8 cellular contexts compared by ENCODE assay signal in the genomic region with DNA sequence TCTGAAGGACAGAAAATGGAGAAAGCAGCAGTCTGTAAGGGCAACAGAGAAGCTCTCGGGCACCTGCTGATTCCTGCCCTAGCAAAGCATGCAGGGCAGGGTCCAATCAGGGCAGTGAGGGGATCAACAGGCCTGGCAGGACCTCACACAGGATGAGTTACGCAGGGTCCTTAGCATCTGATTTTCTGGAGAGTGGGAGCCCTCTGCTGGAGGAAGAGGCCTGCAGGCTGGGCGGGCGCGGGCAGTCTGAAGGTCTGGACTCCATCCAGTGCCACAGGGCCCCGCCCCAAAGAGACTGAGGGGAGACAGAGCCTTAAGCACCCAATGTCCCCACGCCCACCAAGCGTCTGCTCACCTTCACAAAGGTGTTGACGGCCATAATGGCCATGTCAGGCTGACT. TPM values are rescaled to one million over a fixed set of nuclear protein-coding genes. Genes with fewer than 3 reads are reported as not detected.
DNase-seq lines count a peak whose midpoint lies in the region; ATAC-seq and TF ChIP-seq lines count a peak whose summit lies in the region.

No MANE protein-coding gene starts in this region.

- TF ChIP-seq CTCF in AG10803 (conservative IDR thresholded peaks at IDR 0.05; ENCODE audit: low read length) (peak; percentile 73), KMS-11 (conservative IDR thresholded peaks at IDR 0.05; ENCODE audit: low read depth, low read length) (0 out of 2 replicates have a peak, but pooled peaks have one; percentile 23), breast epithelium (IDR thresholded peaks at IDR 0.05) (peak in 2 of 3 donors; percentile 64 to 66), GM13976 (IDR thresholded peaks at IDR 0.05; ENCODE audit: borderline replicate concordance, control extremely low read depth, extremely low read depth, insufficient read depth, missing control alignments) (no peak)

- DNase-seq in AG10803 (ENCODE audit: low read depth) (peak; percentile 60), breast epithelium (ENCODE audit: low spot score in 2 of 2) (peak in 1 of 2 donors; percentile 62), kidney tubule cell (ENCODE audit: low spot score) (peak; percentile 30), NCI-H2107 (lab: John Stamatoyannopoulos, UW) (no peak), GM13976 (ENCODE audit: low spot score) (no peak)

- H3K27ac ChIP-seq in KMS-11 (no peak overlapping the region), breast epithelium (peak overlapping the region in 1 of 2 donors; percentile 11)

- no peak overlapping the region for H3K4me2 ChIP-seq in KMS-11

- H4K20me1 ChIP-seq in KMS-11 (ENCODE audit: insufficient read depth), result no peaks in the 10 kb centered on the region

- in situ Hi-C loops in GM13976 (cut with MboI; ENCODE audit: low sequenced_read_pairs, unreplicated experiment), result no loop called here

- intact Hi-C loops in breast epithelium (cut with DNase I; ENCODE audit: low total_unique reads), result no loop called here

- no peaks in the 10 kb centered on the region for H3K36me3 ChIP-seq in KMS-11 (ENCODE audit: insufficient read depth)
- no peaks in the 10 kb centered on the region for H3K36me3 ChIP-seq in breast epithelium

- H3K4me1 ChIP-seq in KMS-11 (ENCODE audit: low read depth, poor library complexity, severe bottlenecking), result peaks cover 10% of the 10 kb centered on the region
- no peaks in the 10 kb centered on the region for H3K4me1 ChIP-seq in breast epithelium

- no peaks in the 10 kb centered on the region for H3K79me2 ChIP-seq in KMS-11 (ENCODE audit: insufficient read depth, low read depth)

- H3K27me3 ChIP-seq in KMS-11 (ENCODE audit: insufficient read depth, low read depth), result no peaks in the 10 kb centered on the region
- no peaks in the 10 kb centered on the region for H3K27me3 ChIP-seq in breast epithelium

- ATAC-seq in GM21526 (IDR thresholded peaks at IDR 0.05; ENCODE audit: low FRiP score, unreplicated experiment) (no peak), GM18520 (IDR thresholded peaks at IDR 0.05; ENCODE audit: unreplicated experiment) (no peak)

- H2AFZ ChIP-seq in KMS-11 (ENCODE audit: low read depth), result no peak overlapping the region

- no peak for TF ChIP-seq POLR2A in breast epithelium (IDR thresholded peaks at IDR 0.05)

- no peaks in the 10 kb centered on the region for H3K9me3 ChIP-seq in breast epithelium

- no peak overlapping the region for H3K4me3 ChIP-seq in AG10803 (ENCODE audit: low read length)
- H3K4me3 ChIP-seq in KMS-11 (IDR thresholded peaks at IDR 0.05; ENCODE audit: insufficient read depth, low read depth, low read length), result no peak overlapping the region
- no peak overlapping the region for H3K4me3 ChIP-seq in breast epithelium

- no peak overlapping the region for H3K9ac ChIP-seq in KMS-11

RNA-seq across cellular contexts. Expression of gene AP1B1, which starts 28.9 kb away (rescaled TPM):
- 10 to 100 TPM; 55.7 to 58.7 (median 58.2) TPM for total RNA-seq in breast epithelium

RNA-seq across cellular contexts. Expression of gene RASL10A, which starts 44.0 kb away (rescaled TPM):
- total RNA-seq in breast epithelium, result 1 to 10 TPM; 2.7 to 4.7 (median 4.3) TPM

RNA-seq across cellular contexts. Expression of gene GAS2L1, which starts 53.0 kb away (rescaled TPM):
- total RNA-seq in breast epithelium, result 10 to 100 TPM; 12.2 to 19.3 (median 15.7) TPM

Comparison
In these comparisons a context has a peak if more than half of its experiments do, and no peak if none do; other contexts are left out.
1. DNase-seq: peak in AG10803 (single experiment) and kidney tubule cell (single experiment); none in NCI-H2107 (single experiment) and GM13976 (single experiment).